Comparison of ENCODE assay signal across 19 cellular contexts in the genomic region with DNA sequence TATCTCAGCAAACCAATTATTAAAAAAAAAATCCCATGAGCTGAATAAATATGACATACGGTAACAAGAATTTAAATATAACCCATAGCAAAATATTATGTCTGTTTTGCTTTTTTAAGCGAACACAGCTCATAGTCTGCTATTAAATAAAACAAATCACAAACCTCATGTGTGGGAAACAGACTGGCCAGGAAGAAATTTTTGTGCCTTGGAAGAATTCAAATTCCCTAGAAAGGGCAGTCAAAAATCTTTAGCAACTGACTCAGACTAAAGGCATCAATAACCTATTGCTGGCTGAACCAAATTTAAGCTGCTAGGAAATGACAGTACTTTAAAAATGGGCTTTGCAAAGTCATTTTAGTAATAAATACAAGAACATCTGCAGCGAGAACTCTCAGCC.
DNase-seq lines count a peak whose midpoint lies in the region; ATAC-seq lines count a peak whose summit lies in the region.
"Had no signal": no experiment of that assay in that cellular context is flagged by ENCODE, and none has a peak within 500 bp of the region (broad histone marks: within the 10 kb centered on the region; RNA-seq: fewer than 3 reads in every experiment).

No MANE protein-coding gene starts in this region.

- H3K4me1 ChIP-seq in adipocyte (ENCODE audit: control insufficient read depth, insufficient read depth, low read length): peaks cover 36% of the 10 kb centered on the region
- H3K4me1 ChIP-seq: A549 had no signal

- DNase-seq in AG20443 (ENCODE audit: low spot score): peak; percentile 39
- peak; percentile 45 for DNase-seq in adipocyte (ENCODE audit: low read depth)
- peak; percentile 74 for DNase-seq in fibroblast of peridontal ligament (ENCODE audit: extremely low read depth)
- peak; percentile 31 for DNase-seq in stromal cell of bone marrow (ENCODE audit: low read depth)
- DNase-seq in NCI-H187 (lab: John Stamatoyannopoulos, UW): no peak
- DNase-seq in NCI-H748 (lab: John Stamatoyannopoulos, UW; ENCODE audit: unreplicated experiment): no peak
- DNase-seq: AML-193, DND-41, GF-D8, HFFc6, KG1, NCI-H1694 treated with DMSO at 0.1 percent for 48 hours, NCI-H2107, NCI-H2227 treated with DMSO at 0.1 percent for 48 hours, NCI-H510A treated with DMSO at 0.1 percent for 48 hours, PC-3 had no signal

- no peaks in the 10 kb centered on the region for H3K9me3 ChIP-seq in adipocyte (ENCODE audit: control insufficient read depth, low read length)
- H3K9me3 ChIP-seq: A549 had no signal

- no peak overlapping the region for H3K9ac ChIP-seq in adipocyte (ENCODE audit: low read length)

- H3K27me3 ChIP-seq in adipocyte (replicated peaks; ENCODE audit: control insufficient read depth, insufficient read depth, low read length): no peaks in the 10 kb centered on the region

- no peaks in the 10 kb centered on the region for H3K36me3 ChIP-seq in adipocyte (ENCODE audit: control insufficient read depth, insufficient read depth, low read length, severe bottlenecking)

- no peak for ATAC-seq in GM19397 (IDR thresholded peaks at IDR 0.05; ENCODE audit: unreplicated experiment)
- ATAC-seq: A549, HepG2, PC-3 had no signal

- H3K4me3 ChIP-seq in adipocyte (ENCODE audit: low read length): no peak overlapping the region
- H3K4me3 ChIP-seq: A549 had no signal

Comparison
In these comparisons a context has a peak if more than half of its experiments do, and no peak if none do; other contexts are left out.
1. DNase-seq: peak in AG20443 (single experiment), adipocyte (single experiment), fibroblast of peridontal ligament (single experiment) and stromal cell of bone marrow (single experiment); none in NCI-H187 (0 of 2) and NCI-H748 (single experiment).